ENCODE assay signal across 28 cellular contexts in the genomic region with DNA sequence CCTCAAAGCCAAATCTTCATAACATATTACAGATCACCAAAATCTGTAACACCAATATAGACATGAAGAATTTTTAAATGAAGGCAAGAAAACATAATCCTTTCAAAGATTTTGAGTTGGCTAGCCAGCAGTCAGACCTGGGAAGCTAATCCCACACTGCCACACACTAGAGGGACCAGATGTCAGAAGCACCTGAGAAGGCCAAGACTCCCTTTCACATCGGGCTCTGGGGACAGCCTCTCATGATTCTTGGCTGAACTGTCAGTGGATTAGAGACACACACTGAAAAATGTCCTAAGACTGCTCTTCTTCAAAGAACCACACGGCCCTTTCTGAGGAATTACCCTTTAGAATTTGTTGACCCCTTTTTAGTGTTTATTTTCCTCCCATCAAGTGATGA. TPM values are rescaled to one million over a fixed set of nuclear protein-coding genes. Genes with fewer than 3 reads are reported as not detected.
"Had no signal": no experiment of that assay in that cellular context is flagged by ENCODE, and none has a peak within 500 bp of the region (broad histone marks: within the 10 kb centered on the region; RNA-seq: fewer than 3 reads in every experiment).

No MANE protein-coding gene starts in this region.

- DNase-seq: activated CD4-positive, alpha-beta T cell treated with anti-CD3 and anti-CD28 coated beads for 1 hour; activated CD4-positive, alpha-beta T cell treated with anti-CD3 and anti-CD28 coated beads for 4 hours; activated CD4-positive, alpha-beta T cell treated with anti-CD3 and anti-CD28 coated beads, Interleukin-2, amount 10 ng/mL, durations not matched to agents 7 days and 5 days; activated CD4-positive, alpha-beta T cell treated with anti-CD3 and anti-CD28 coated beads, Interleukin-2, amount 50 U/mL, for 48 hours; activated CD8-positive, alpha-beta memory T cell treated with anti-CD3 and anti-CD28 coated beads for 24 hours; activated CD8-positive, alpha-beta T cell treated with anti-CD3 and anti-CD28 coated beads for 36 hours; activated effector memory CD4-positive, alpha-beta T cell treated with Interleukin-2 at 50 U/mL for 16 hours; activated gamma-delta T cell treated with Interleukin-2 at 50 U/mL for 16 hours; activated naive CD4-positive, alpha-beta T cell treated with anti-CD3 and anti-CD28 coated beads, Interleukin-2, amount 50 U/mL, for 16 hours; activated naive CD4-positive, alpha-beta T cell treated with Interleukin-2 at 50 U/mL for 16 hours; activated T-cell treated with anti-CD3 and anti-CD28 coated beads, Interleukin-2, amount 50 U/mL, for 4 hours; amniotic stem cell; anterior cingulate cortex; brain microvascular endothelial cell; dorsolateral prefrontal cortex; effector memory CD4-positive, alpha-beta T cell; endodermal cell; foreskin fibroblast; glutamatergic neuron; heart right ventricle; T-helper 2 cell had no signal

- H3K4me3 ChIP-seq: coronary artery, dorsolateral prefrontal cortex, heart right ventricle had no signal

- H3K27me3 ChIP-seq: brain microvascular endothelial cell, dorsolateral prefrontal cortex, heart right ventricle had no signal

- H3K9me3 ChIP-seq: heart right ventricle had no signal

- H3K36me3 ChIP-seq: brain microvascular endothelial cell, heart right ventricle had no signal

- H3K4me1 ChIP-seq: heart right ventricle had no signal

- H3K27ac ChIP-seq: brain microvascular endothelial cell, coronary artery, dorsolateral prefrontal cortex, heart right ventricle had no signal

RNA-seq across cellular contexts. Expression of gene SPATA4, which starts 28.2 kb away (rescaled TPM):
- total RNA-seq: activated CD4-positive, alpha-beta T cell treated with anti-CD3 and anti-CD28 coated beads, Interleukin-2, amount 10 ng/mL, durations not matched to agents 7 days and 5 days; activated CD8-positive, alpha-beta T cell treated with anti-CD3 and anti-CD28 coated beads for 36 hours; activated T-cell treated with anti-CD3 and anti-CD28 coated beads, Interleukin-2, amount 50 U/mL, for 4 hours; activated T-helper 17 cell treated with anti-CD3 and anti-CD28 coated beads, Interleukin-2, amount 50 U/mL, for 72 hours; endodermal cell; epithelial cell of proximal tubule; esophagus mucosa; T-helper 1 cell treated with Interleukin-12 subunit alpha and Interleukin-12 subunit beta and Interleukin-4 antibody, amounts not matched to agents 30 ng/mL and 1 ng/mL, for 36 hours; WTC11 had no signal

RNA-seq across cellular contexts. Expression of gene ASB5, which starts 45.5 kb away (rescaled TPM):
- total RNA-seq: activated CD4-positive, alpha-beta T cell treated with anti-CD3 and anti-CD28 coated beads, Interleukin-2, amount 10 ng/mL, durations not matched to agents 7 days and 5 days; activated CD8-positive, alpha-beta T cell treated with anti-CD3 and anti-CD28 coated beads for 36 hours; activated T-cell treated with anti-CD3 and anti-CD28 coated beads, Interleukin-2, amount 50 U/mL, for 4 hours; activated T-helper 17 cell treated with anti-CD3 and anti-CD28 coated beads, Interleukin-2, amount 50 U/mL, for 72 hours; bronchial epithelial cell; epithelial cell of proximal tubule; T-helper 1 cell treated with Interleukin-12 subunit alpha and Interleukin-12 subunit beta and Interleukin-4 antibody, amounts not matched to agents 30 ng/mL and 1 ng/mL, for 36 hours; WTC11 had no signal
